9 cellular contexts compared by ENCODE assay signal in genomic region chr1:243596441-243597183, GRCh38.
DNase-seq lines count a peak whose midpoint lies in the region; ATAC-seq, FAIRE-seq and TF ChIP-seq lines count a peak whose summit lies in the region.
"Had no signal": no experiment of that assay in that cellular context is flagged by ENCODE, and none has a peak within 500 bp of the region (broad histone marks: within the 10 kb centered on the region; RNA-seq: fewer than 3 reads in every experiment).

No MANE protein-coding gene starts in this region.

- intact Hi-C loops in spleen (cut with DNase I; ENCODE audit: low total_unique reads) = no loop called here

- no peak overlapping the region for H3K27ac ChIP-seq in small intestine (ENCODE audit: low read depth in 1 of 2, low read length in 1 of 2)
- no peak overlapping the region for H3K27ac ChIP-seq in mesendoderm (ENCODE audit: low read depth, low read length)
- H3K27ac ChIP-seq in spleen = peak overlapping the region in 4 of 8 donors; percentile 17 to 61 (median 44)

- FAIRE-seq in small intestine (lab: Jason Lieb, UNC) = no peak

- H3K9me3 ChIP-seq in adipocyte (ENCODE audit: control insufficient read depth, low read length) (peaks cover 3% of the 10 kb centered on the region), small intestine (ENCODE audit: control insufficient read depth, low read depth) (no peaks in the 10 kb centered on the region), spleen (peaks cover 0 to 8% (median 5%) of the 10 kb centered on the region in 8 donors)

- no peaks in the 10 kb centered on the region for H3K27me3 ChIP-seq in adipocyte (replicated peaks; ENCODE audit: control insufficient read depth, insufficient read depth, low read length)
- H3K27me3 ChIP-seq in small intestine (ENCODE audit: control insufficient read depth in 2 of 2, insufficient read depth in 2 of 2, low read length in 2 of 2) = no peaks in the 10 kb centered on the region
- H3K27me3 ChIP-seq in mesendoderm (ENCODE audit: insufficient read depth, low read length, poor library complexity) = no peaks in the 10 kb centered on the region
- no peaks in the 10 kb centered on the region for H3K27me3 ChIP-seq in spleen (replicated peaks in 1 of 7)

- H2BK120ac ChIP-seq in mesendoderm (ENCODE audit: low read depth, low read length) = no peak overlapping the region

- no peak overlapping the region for H2BK5ac ChIP-seq in mesendoderm (ENCODE audit: low read length)

- no peak overlapping the region for H3K4ac ChIP-seq in mesendoderm (ENCODE audit: low read depth, low read length)

- no peak overlapping the region for H3K4me2 ChIP-seq in mesendoderm (ENCODE audit: low read length)

- no peak for TF ChIP-seq POLR2A in spleen (IDR thresholded peaks at IDR 0.05)

- H4K5ac ChIP-seq in mesendoderm (ENCODE audit: low read length) = no peak overlapping the region

- H3K9ac ChIP-seq in adipocyte (ENCODE audit: low read length) (no peak overlapping the region), mesendoderm (ENCODE audit: low read length) (no peak overlapping the region)

- H3K79me2 ChIP-seq in mesendoderm (ENCODE audit: control insufficient read depth, insufficient read depth, low read length) = no peaks in the 10 kb centered on the region

- H3K4me3 ChIP-seq in adipocyte (ENCODE audit: low read length) (peak overlapping the region; percentile 21), small intestine (ENCODE audit: low read depth in 1 of 2, low read length in 2 of 2) (no peak overlapping the region), mesendoderm (ENCODE audit: low read length) (no peak overlapping the region), spleen (no peak overlapping the region)
- H3K4me3 ChIP-seq: skin epidermis had no signal

- DNase-seq in KG1 (lab: John Stamatoyannopoulos, UW) = peak; percentile 6
- peak; percentile 78 for DNase-seq in adipocyte (ENCODE audit: low read depth)
- peak; percentile 44 for DNase-seq in small intestine
- DNase-seq in nucleus accumbens (lab: John Stamatoyannopoulos, UW) = no peak
- no peak for DNase-seq in mesendoderm
- no peak for DNase-seq in spleen

- H3K4me1 ChIP-seq in adipocyte (ENCODE audit: control insufficient read depth, insufficient read depth, low read length) (peaks cover 13% of the 10 kb centered on the region), small intestine (ENCODE audit: control insufficient read depth in 2 of 2, insufficient read depth in 1 of 2, low read depth in 1 of 2, low read length in 1 of 2) (peaks cover 0 to 5% of the 10 kb centered on the region in 2 donors), mesendoderm (ENCODE audit: control insufficient read depth, low read depth, low read length) (no peaks in the 10 kb centered on the region), spleen (peaks cover 8 to 44% (median 19%) of the 10 kb centered on the region in 6 donors)

- H3K36me3 ChIP-seq in adipocyte (ENCODE audit: control insufficient read depth, insufficient read depth, low read length, severe bottlenecking) = peaks cover 4% of the 10 kb centered on the region
- H3K36me3 ChIP-seq in small intestine (ENCODE audit: control insufficient read depth in 2 of 2, insufficient read depth in 2 of 2, low read length in 2 of 2) = no peaks in the 10 kb centered on the region
- H3K36me3 ChIP-seq in mesendoderm (ENCODE audit: control insufficient read depth, insufficient read depth, low read length) = no peaks in the 10 kb centered on the region
- H3K36me3 ChIP-seq in spleen = peaks cover 0 to 9% (median 0%) of the 10 kb centered on the region in 6 donors

- H3K79me1 ChIP-seq in mesendoderm (ENCODE audit: low read length) = no peaks in the 10 kb centered on the region

- no peak for TF ChIP-seq CTCF in spleen (IDR thresholded peaks at IDR 0.05 in 8 of 11, conservative IDR thresholded peaks at IDR 0.05 in 3 of 11)

- ATAC-seq in GM18498 (IDR thresholded peaks at IDR 0.05; ENCODE audit: unreplicated experiment) = peak; percentile 97
- ATAC-seq in GM21786 (IDR thresholded peaks at IDR 0.05; ENCODE audit: unreplicated experiment) = peak; percentile 99

- H3K23ac ChIP-seq in mesendoderm (ENCODE audit: low read length) = no peak overlapping the region

- H2BK15ac ChIP-seq in mesendoderm (replicated peaks; ENCODE audit: low read depth) = no peak overlapping the region

- H3K18ac ChIP-seq in mesendoderm (ENCODE audit: low read length) = no peak overlapping the region

- H4K8ac ChIP-seq in mesendoderm (ENCODE audit: low read depth, low read length) = no peak overlapping the region

- H3K56ac ChIP-seq in mesendoderm (ENCODE audit: low read length) = no peak overlapping the region

- 57 to 73% (median 68%) methylated on average over 6 of the region's 6 CpGs for WGBS in small intestine, 3 donors
- no CpG with 5 or more reads among the region's 6 CpGs for WGBS in mesendoderm (ENCODE audit: extremely low coverage, insufficient coverage, low lambda C conversion rate)
- 51 to 67% (median 56%) methylated on average over 6 of the region's 6 CpGs for WGBS in spleen, 5 donors

- H2AK5ac ChIP-seq in mesendoderm (ENCODE audit: low read length) = no peak overlapping the region

Comparison
In these comparisons a context has a peak if more than half of its experiments do, and no peak if none do; other contexts are left out.
1. DNase-seq: peak in KG1 (single experiment), adipocyte (single experiment) and small intestine (single experiment); none in nucleus accumbens (0 of 56), mesendoderm (single experiment) and spleen (single experiment).